18 cellular contexts compared by ENCODE assay signal in the genomic region with DNA sequence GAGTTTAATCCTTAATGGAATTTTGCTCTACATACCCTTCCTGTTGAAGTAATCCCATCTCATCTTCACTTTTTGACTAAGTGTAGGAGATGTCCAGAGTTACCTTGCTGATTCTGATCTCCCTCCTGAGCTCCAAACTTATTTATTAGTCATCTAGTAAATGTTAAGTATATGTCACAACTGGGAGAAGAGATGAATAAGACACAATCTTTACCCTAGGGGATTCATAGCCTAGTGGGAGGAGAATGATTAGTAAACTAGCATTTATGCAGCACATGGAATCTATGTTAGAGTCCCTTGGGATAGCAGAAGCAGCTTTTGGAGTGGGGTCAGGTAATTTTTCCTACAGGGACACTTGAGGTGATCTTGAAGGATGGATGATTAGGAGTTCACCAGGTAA. TPM values are rescaled to one million over a fixed set of nuclear protein-coding genes. Genes with fewer than 3 reads are reported as not detected.
DNase-seq lines count a peak whose midpoint lies in the region; ATAC-seq and TF ChIP-seq lines count a peak whose summit lies in the region.
"Had no signal": no experiment of that assay in that cellular context is flagged by ENCODE, and none has a peak within 500 bp of the region (broad histone marks: within the 10 kb centered on the region; RNA-seq: fewer than 3 reads in every experiment).

No MANE protein-coding gene starts in this region.

- intact Hi-C loops in mammary epithelial cell (cut with micrococcal nuclease) (no loop called here), breast epithelium (cut with DNase I; ENCODE audit: low total_unique reads) (no loop called here), PC-3 (cut with micrococcal nuclease) (no loop called here)

- H4K20me1 ChIP-seq in mammary epithelial cell (ENCODE audit: insufficient read depth, low read length) (no peaks in the 10 kb centered on the region), PC-3 (ENCODE audit: low read length) (no peaks in the 10 kb centered on the region; the same call in 1 of the 2 replicates)
- H4K20me1 ChIP-seq: BLaER1 had no signal

- H3K9me2 ChIP-seq in PC-3 (replicated peaks; ENCODE audit: low read length) = no peaks in the 10 kb centered on the region

- peaks cover 4% of the 10 kb centered on the region for H3K4me1 ChIP-seq in mammary epithelial cell (ENCODE audit: insufficient read depth, low read length)
- H3K4me1 ChIP-seq in breast epithelium = no peaks in the 10 kb centered on the region
- H3K4me1 ChIP-seq in PC-3 (ENCODE audit: insufficient read depth, low read length) = peaks cover 14% of the 10 kb centered on the region; the same call in 1 of the 2 replicates
- H3K4me1 ChIP-seq in Peyer's patch = peaks cover 0 to 5% (median 0%) of the 10 kb centered on the region in 4 donors
- H3K4me1 ChIP-seq: A549, BLaER1 had no signal

- TF ChIP-seq POLR2A in breast epithelium (IDR thresholded peaks at IDR 0.05) = no peak
- no peak for TF ChIP-seq POLR2A in Peyer's patch (IDR thresholded peaks at IDR 0.05)

- POLR2A ChIA-PET in PC-3 (lab: Charles Lee; ENCODE audit: unreplicated experiment) = no interaction called here

- DNase-seq in mammary epithelial cell (peak; percentile 21), breast epithelium (ENCODE audit: low spot score in 2 of 2) (no peak), PC-3 (peak; percentile 38), epithelial cell of esophagus (ENCODE audit: low read depth) (peak; percentile 47), renal cortical epithelial cell (ENCODE audit: low read depth) (peak; percentile 16), Peyer's patch (no peak), NK-92 (lab: John Stamatoyannopoulos, UW; ENCODE audit: unreplicated experiment) (no peak)
- DNase-seq: Calu3; CD4-positive, alpha-beta memory T cell; DMS 273 treated with DMSO at 0.1 percent for 48 hours; DMS53; DND-41; EL; H9 had no signal

- CTCF ChIA-PET in mammary epithelial cell (lab: Charles Lee; ENCODE audit: low non-redundant PET) (no interaction called here), PC-3 (lab: Charles Lee) (no interaction called here)

- dilution Hi-C loops in mammary epithelial cell (cut with HindIII; ENCODE audit: low sequenced_read_pairs) = loop anchor here (5.0 kb wide), 1 partner anchor 37 kb away; no protein-coding TSS in a partner anchor

- no TSS peak for BruUV-seq in mammary epithelial cell (replicated peaks; lab: Mats Ljungman, UMichigan)
- no TSS peak for BruUV-seq in PC-3 (replicated peaks; lab: Mats Ljungman, UMichigan)

- peaks cover 2% of the 10 kb centered on the region for H3K36me3 ChIP-seq in mammary epithelial cell (ENCODE audit: insufficient read depth, low read length)
- no peaks in the 10 kb centered on the region for H3K36me3 ChIP-seq in breast epithelium
- H3K36me3 ChIP-seq in PC-3 (ENCODE audit: low read depth, low read length) = no peaks in the 10 kb centered on the region
- H3K36me3 ChIP-seq in Peyer's patch = no peaks in the 10 kb centered on the region
- H3K36me3 ChIP-seq: BLaER1 had no signal

- H3K9me3 ChIP-seq in mammary epithelial cell (replicated peaks; ENCODE audit: insufficient read depth, low read length) (no peaks in the 10 kb centered on the region), breast epithelium (no peaks in the 10 kb centered on the region), PC-3 (ENCODE audit: low read length) (no peaks in the 10 kb centered on the region), Peyer's patch (no peaks in the 10 kb centered on the region)
- H3K9me3 ChIP-seq: A549, BLaER1 had no signal

- H3K79me2 ChIP-seq in mammary epithelial cell (ENCODE audit: insufficient read depth, low read length) (peaks cover 95% of the 10 kb centered on the region), PC-3 (ENCODE audit: low read length) (peaks cover 92% of the 10 kb centered on the region)

- no peaks in the 10 kb centered on the region for H3F3A ChIP-seq in PC-3 (ENCODE audit: low read length, unreplicated experiment)

- H3K4me2 ChIP-seq in mammary epithelial cell (ENCODE audit: insufficient read depth, low read depth, low read length) (no peak overlapping the region), PC-3 (ENCODE audit: low read length) (no peak overlapping the region)
- H3K4me2 ChIP-seq: A549, BLaER1 had no signal

- in situ Hi-C loops in mammary epithelial cell (cut with MboI; ENCODE audit: low sequenced_read_pairs in 2 of 2) = no loop called here

- H2AFZ ChIP-seq in mammary epithelial cell (ENCODE audit: low read depth, low read length) (no peak overlapping the region), PC-3 (ENCODE audit: low read length) (no peak overlapping the region)

- no peaks in the 10 kb centered on the region for H3K27me3 ChIP-seq in mammary epithelial cell (ENCODE audit: insufficient read depth, low read length)
- no peaks in the 10 kb centered on the region for H3K27me3 ChIP-seq in breast epithelium
- H3K27me3 ChIP-seq in PC-3 (ENCODE audit: low read length) = no peaks in the 10 kb centered on the region
- no peaks in the 10 kb centered on the region for H3K27me3 ChIP-seq in Peyer's patch
- H3K27me3 ChIP-seq: BLaER1 had no signal

- TF ChIP-seq CTCF in mammary epithelial cell (conservative IDR thresholded peaks at IDR 0.05 in 1 of 2, IDR thresholded peaks at IDR 0.05 in 1 of 2; ENCODE audit: extremely low read depth in 1 of 2, insufficient read depth in 1 of 2, low read depth in 1 of 2, low read length in 2 of 2) (no peak), breast epithelium (IDR thresholded peaks at IDR 0.05) (no peak), PC-3 (conservative IDR thresholded peaks at IDR 0.05; ENCODE audit: low read depth, low read length) (no peak), epithelial cell of esophagus (IDR thresholded peaks at IDR 0.05; ENCODE audit: insufficient read depth, low read depth, low read length, missing control alignments) (no peak), Peyer's patch (IDR thresholded peaks at IDR 0.05) (no peak)

- H3K4me3 ChIP-seq in mammary epithelial cell (replicated peaks in 1 of 3; ENCODE audit: insufficient read depth in 1 of 3, low read depth in 2 of 3, low read length in 3 of 3) (no peak overlapping the region), breast epithelium (no peak overlapping the region), PC-3 (ENCODE audit: low read length) (no peak overlapping the region), epithelial cell of esophagus (ENCODE audit: low read length) (no peak overlapping the region), Peyer's patch (no peak overlapping the region)
- H3K4me3 ChIP-seq: A549, BLaER1 had no signal

- ATAC-seq in PC-3 (no peak; the same call in 1 of the 2 replicates), HG03135 (IDR thresholded peaks at IDR 0.05; ENCODE audit: unreplicated experiment) (no peak)
- ATAC-seq: A549 had no signal

- H3K9ac ChIP-seq in mammary epithelial cell (ENCODE audit: insufficient read depth, low read length) = no peak overlapping the region
- no peak overlapping the region for H3K9ac ChIP-seq in PC-3 (ENCODE audit: low read length)
- H3K9ac ChIP-seq: BLaER1 had no signal

- H3K27ac ChIP-seq in mammary epithelial cell (ENCODE audit: insufficient read depth, low read depth, low read length) (no peak overlapping the region), breast epithelium (no peak overlapping the region), PC-3 (ENCODE audit: low read length) (no peak overlapping the region), Peyer's patch (no peak overlapping the region)
- H3K27ac ChIP-seq: 22Rv1, A549, BLaER1 had no signal

RNA-seq across cellular contexts. Expression of a gene that starts 20.7 kb away (rescaled TPM):
- total RNA-seq in mammary epithelial cell (10 to 100 TPM; 12.9 to 26.0 TPM), breast epithelium (10 to 100 TPM; 14.9 to 39.8 (median 26.5) TPM), PC-3 (2014; rRNA removed) (5.5 and 6.5 TPM in 2 replicates), renal cortical epithelial cell (10.8 and 18.0 TPM in 2 replicates), Peyer's patch (10 to 100 TPM; 29.2 to 41.3 (median 39.2) TPM)
- polyA plus RNA-seq in mammary epithelial cell = 3.6 TPM
- 9.3 TPM for polyA minus RNA-seq in mammary epithelial cell

Comparison
In these comparisons a context has a peak if more than half of its experiments do, and no peak if none do; other contexts are left out.
1. DNase-seq: peak in mammary epithelial cell (single experiment), PC-3 (single experiment), epithelial cell of esophagus (single experiment) and renal cortical epithelial cell (single experiment); none in breast epithelium (0 of 2), Peyer's patch (0 of 3) and NK-92 (single experiment).